In the genomic region with DNA sequence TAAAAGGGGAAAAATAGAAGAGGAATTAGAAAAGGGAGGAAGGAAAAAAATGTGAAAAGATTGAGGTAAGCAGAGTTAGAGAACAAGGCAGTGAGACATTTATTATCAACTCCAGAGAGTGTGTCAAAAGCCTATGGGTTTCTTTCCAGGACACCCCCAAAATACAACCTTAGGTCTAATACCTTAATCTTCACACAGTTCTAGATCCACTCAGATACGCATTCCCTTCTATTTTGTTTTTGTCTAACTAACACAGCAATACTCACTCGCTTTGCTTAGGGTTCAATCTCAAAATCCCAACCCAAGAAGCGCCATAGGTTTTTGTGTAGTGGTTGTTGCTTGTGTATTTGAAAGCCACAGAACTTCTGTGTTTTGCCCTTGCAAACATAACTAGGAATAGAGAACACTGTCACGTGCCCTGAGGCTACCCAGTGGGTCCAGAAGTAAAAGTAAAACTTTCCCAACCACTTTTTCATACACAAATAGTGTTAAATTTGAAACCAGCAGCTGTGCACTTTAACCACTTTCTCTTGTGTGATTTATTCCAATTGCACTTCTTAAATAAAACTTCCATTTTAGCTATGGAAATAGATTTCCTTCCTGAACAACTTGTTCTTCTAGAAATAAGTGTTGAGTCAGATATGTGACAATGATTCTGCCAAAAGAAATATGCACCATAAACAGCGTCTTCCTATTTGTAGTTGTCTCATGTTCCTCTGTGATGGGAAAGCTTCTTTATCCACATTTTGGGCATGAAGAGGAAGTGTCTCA, we compare ENCODE assay signal across 11 cellular contexts.
DNase-seq lines count a peak whose midpoint lies in the region; ATAC-seq and TF ChIP-seq lines count a peak whose summit lies in the region.
"Had no signal": no experiment of that assay in that cellular context is flagged by ENCODE, and none has a peak within 500 bp of the region (broad histone marks: within the 10 kb centered on the region; RNA-seq: fewer than 3 reads in every experiment).

No MANE protein-coding gene starts in this region.

- H3K27ac Mint-ChIP-seq in activated naive CD4-positive, alpha-beta T cell treated with anti-CD3 and anti-CD28 coated beads for 36 hours, result no peak overlapping the region
- no peak overlapping the region for H3K27ac Mint-ChIP-seq in naive thymus-derived CD8-positive, alpha-beta T cell
- no peak overlapping the region for H3K27ac Mint-ChIP-seq in activated CD8-positive, alpha-beta T cell treated with anti-CD3 and anti-CD28 coated beads for 36 hours

- CTCF ChIA-PET in activated naive CD4-positive, alpha-beta T cell treated with anti-CD3 and anti-CD28 coated beads for 36 hours (lab: Charles Lee), result no interaction called here
- CTCF ChIA-PET in activated CD8-positive, alpha-beta T cell treated with anti-CD3 and anti-CD28 coated beads for 36 hours (lab: Charles Lee), result no interaction called here

- no peak overlapping the region for H3K4me3 Mint-ChIP-seq in activated naive CD4-positive, alpha-beta T cell treated with anti-CD3 and anti-CD28 coated beads for 36 hours
- no peak overlapping the region for H3K4me3 Mint-ChIP-seq in naive thymus-derived CD8-positive, alpha-beta T cell
- no peak overlapping the region for H3K4me3 Mint-ChIP-seq in activated CD8-positive, alpha-beta T cell treated with anti-CD3 and anti-CD28 coated beads for 36 hours

- peaks cover 5% of the 10 kb centered on the region for H3K9me3 Mint-ChIP-seq in activated naive CD4-positive, alpha-beta T cell treated with anti-CD3 and anti-CD28 coated beads for 36 hours
- peaks cover 0 to 9% (median 2%) of the 10 kb centered on the region in 9 donors for H3K9me3 Mint-ChIP-seq in naive thymus-derived CD8-positive, alpha-beta T cell
- peaks cover 1% of the 10 kb centered on the region for H3K9me3 Mint-ChIP-seq in activated CD8-positive, alpha-beta T cell treated with anti-CD3 and anti-CD28 coated beads for 36 hours

- DNase-seq in cardiac fibroblast (ENCODE audit: low read depth in 2 of 2) (peak; percentile 8 to 32), NCI-H446 treated with DMSO at 0.1 percent for 48 hours (lab: John Stamatoyannopoulos, UW) (no peak)
- DNase-seq in activated naive CD4-positive, alpha-beta T cell treated with anti-CD3 and anti-CD28 coated beads for 36 hours, result no peak
- no peak for DNase-seq in naive thymus-derived CD8-positive, alpha-beta T cell
- no peak for DNase-seq in activated CD8-positive, alpha-beta T cell treated with anti-CD3 and anti-CD28 coated beads for 36 hours
- DNase-seq: AML-193, EL, NCI-H1694 treated with DMSO at 0.1 percent for 48 hours had no signal

- ATAC-seq in GM18505 (IDR thresholded peaks at IDR 0.05; ENCODE audit: unreplicated experiment) (peak; percentile 79), GM21360 (IDR thresholded peaks at IDR 0.05; ENCODE audit: unreplicated experiment) (peak; percentile 85), HG03025 (IDR thresholded peaks at IDR 0.05; ENCODE audit: low FRiP score, unreplicated experiment) (peak; percentile 92)
- ATAC-seq in naive thymus-derived CD8-positive, alpha-beta T cell, result no peak
- ATAC-seq in activated CD8-positive, alpha-beta T cell treated with anti-CD3 and anti-CD28 coated beads for 36 hours, result no peak

- no peak for TF ChIP-seq POLR2A in GM18505 (IDR thresholded peaks at IDR 0.05; ENCODE audit: borderline replicate concordance, extremely low read depth, insufficient read depth, insufficient read length)

- H3K4me1 Mint-ChIP-seq in activated naive CD4-positive, alpha-beta T cell treated with anti-CD3 and anti-CD28 coated beads for 36 hours (ENCODE audit: low read depth), result no peaks in the 10 kb centered on the region
- no peaks in the 10 kb centered on the region for H3K4me1 Mint-ChIP-seq in naive thymus-derived CD8-positive, alpha-beta T cell
- H3K4me1 Mint-ChIP-seq in activated CD8-positive, alpha-beta T cell treated with anti-CD3 and anti-CD28 coated beads for 36 hours (ENCODE audit: low read depth), result no peaks in the 10 kb centered on the region

- no peaks in the 10 kb centered on the region for H3K36me3 Mint-ChIP-seq in activated naive CD4-positive, alpha-beta T cell treated with anti-CD3 and anti-CD28 coated beads for 36 hours (ENCODE audit: low read depth)
- peaks cover 0 to 2% (median 0%) of the 10 kb centered on the region in 3 donors for H3K36me3 Mint-ChIP-seq in naive thymus-derived CD8-positive, alpha-beta T cell
- H3K36me3 Mint-ChIP-seq in activated CD8-positive, alpha-beta T cell treated with anti-CD3 and anti-CD28 coated beads for 36 hours (ENCODE audit: low read depth), result no peaks in the 10 kb centered on the region

- TF ChIP-seq CTCF in cardiac fibroblast (IDR thresholded peaks at IDR 0.05; ENCODE audit: low read depth, low read length), result no peak
- no peak for TF ChIP-seq CTCF in activated CD8-positive, alpha-beta T cell treated with anti-CD3 and anti-CD28 coated beads for 36 hours (IDR thresholded peaks at IDR 0.05)

- H3K4me3 ChIP-seq in cardiac fibroblast (replicated peaks in 1 of 2; ENCODE audit: low read depth in 2 of 2, low read length in 2 of 2), result no peak overlapping the region

- POLR2A ChIA-PET in naive thymus-derived CD8-positive, alpha-beta T cell (lab: Charles Lee), result no interaction called here
- POLR2A ChIA-PET in activated CD8-positive, alpha-beta T cell treated with anti-CD3 and anti-CD28 coated beads for 36 hours (lab: Charles Lee), result interaction anchor here (1.1 kb wide), 1 partner anchor 13 kb away, joined by 3 read pairs; no protein-coding TSS in a partner anchor

- intact Hi-C loops in activated naive CD4-positive, alpha-beta T cell treated with anti-CD3 and anti-CD28 coated beads for 36 hours (cut with micrococcal nuclease), result no loop called here
- intact Hi-C loops in activated CD8-positive, alpha-beta T cell treated with anti-CD3 and anti-CD28 coated beads for 36 hours (cut with micrococcal nuclease), result no loop called here

- no peaks in the 10 kb centered on the region for H3K27me3 Mint-ChIP-seq in activated naive CD4-positive, alpha-beta T cell treated with anti-CD3 and anti-CD28 coated beads for 36 hours (ENCODE audit: low read depth)
- H3K27me3 Mint-ChIP-seq in naive thymus-derived CD8-positive, alpha-beta T cell, result no peaks in the 10 kb centered on the region
- H3K27me3 Mint-ChIP-seq in activated CD8-positive, alpha-beta T cell treated with anti-CD3 and anti-CD28 coated beads for 36 hours, result no peaks in the 10 kb centered on the region

Comparison
In these comparisons a context has a peak if more than half of its experiments do, and no peak if none do; other contexts are left out.
1. ATAC-seq: peak in GM18505 (single experiment), GM21360 (single experiment) and HG03025 (single experiment); none in naive thymus-derived CD8-positive, alpha-beta T cell (0 of 2) and activated CD8-positive, alpha-beta T cell treated with anti-CD3 and anti-CD28 coated beads for 36 hours (single experiment).
2. DNase-seq: peak in cardiac fibroblast (2 of 2); none in NCI-H446 treated with DMSO at 0.1 percent for 48 hours (single experiment), activated naive CD4-positive, alpha-beta T cell treated with anti-CD3 and anti-CD28 coated beads for 36 hours (single experiment), naive thymus-derived CD8-positive, alpha-beta T cell (0 of 10) and activated CD8-positive, alpha-beta T cell treated with anti-CD3 and anti-CD28 coated beads for 36 hours (single experiment).